21 cellular contexts compared by ENCODE assay signal in the genomic region with DNA sequence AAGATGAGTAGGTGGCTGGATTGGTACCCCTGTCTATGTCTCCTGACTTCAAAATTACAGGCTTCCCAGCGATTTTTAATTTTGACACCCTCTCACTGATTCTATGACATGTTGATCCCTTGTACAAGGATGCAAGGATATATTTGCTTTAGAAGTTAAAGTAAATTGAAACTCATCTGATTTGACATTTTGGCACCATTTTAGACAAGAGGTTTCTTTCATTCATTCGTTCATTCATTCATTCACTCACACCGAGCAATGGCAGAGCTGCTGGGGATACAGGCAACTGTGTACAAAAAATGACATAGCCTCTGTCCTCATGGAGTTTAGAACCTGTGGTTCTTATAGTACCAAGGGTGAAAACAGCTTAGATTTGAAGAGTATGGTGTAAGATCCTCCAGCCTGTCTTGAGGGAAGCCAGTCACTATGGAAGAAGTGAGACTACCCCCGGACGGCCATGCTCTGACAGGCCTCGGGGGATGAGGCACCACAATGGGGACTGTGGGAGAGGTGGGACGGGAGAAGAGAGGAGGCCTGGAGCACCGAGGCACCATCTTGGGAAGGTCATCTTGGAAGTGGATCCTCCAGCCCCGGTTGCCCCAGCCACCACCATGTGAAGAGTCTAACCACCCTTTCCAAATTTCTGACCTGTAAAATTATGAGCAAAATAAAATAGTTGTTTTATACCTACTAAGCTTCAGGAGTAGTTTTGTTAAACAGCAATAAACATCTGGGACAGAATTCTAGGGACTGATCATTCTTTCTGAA. TPM values are rescaled to one million over a fixed set of nuclear protein-coding genes. Genes with fewer than 3 reads are reported as not detected.
A peak's percentile ranks its signal among the peaks of the same experiment; 100 is the strongest.
DNase-seq lines count a peak whose midpoint lies in the region; ATAC-seq, FAIRE-seq and TF ChIP-seq lines count a peak whose summit lies in the region.
"Had no signal": no experiment of that assay in that cellular context is flagged by ENCODE, and none has a peak within 500 bp of the region (broad histone marks: within the 10 kb centered on the region; RNA-seq: fewer than 3 reads in every experiment).

No MANE protein-coding gene starts in this region.

- no peaks in the 10 kb centered on the region for H3K79me2 ChIP-seq in GM12878 (ENCODE audit: control insufficient read depth, insufficient read depth, low read length)

- peak overlapping the region; percentile 95 to 96 (median 95) for H3K27ac Mint-ChIP-seq in nephron
- H3K27ac Mint-ChIP-seq: CD14-positive monocyte had no signal

- no peak for TF ChIP-seq RAD21 in GM12878 (IDR thresholded peaks at IDR 0.05; ENCODE audit: insufficient read depth, low read depth, low read length)

- H3K4me2 ChIP-seq in BLaER1 treated with 17β-estradiol and CSF1 and Interleukin-3, amounts not matched to agents 10 nM and 100 nM: peak overlapping the region; percentile 24 to 94 (median 62); a peak in 20 of 22 replicates
- no peak overlapping the region for H3K4me2 ChIP-seq in GM12878 (ENCODE audit: control insufficient read depth, insufficient read depth)

- SMC1A ChIA-PET in GM12878 (lab: Charles Lee; ENCODE audit: uncharacterized antibody, unreplicated experiment): no interaction called here

- H3K4me3 Mint-ChIP-seq in nephron: peak overlapping the region in 1 of 3 experiments; percentile 8

- BruUV-seq in GM12878 (replicated peaks; lab: Mats Ljungman, UMichigan): no TSS peak

- ATAC-seq in GM12878: no peak

- no peak overlapping the region for H3K4me3 ChIP-seq in BLaER1 treated with 17β-estradiol and CSF1 and Interleukin-3, amounts not matched to agents 10 nM and 100 nM
- H3K4me3 ChIP-seq in GM12878: no peak overlapping the region
- no peak overlapping the region for H3K4me3 ChIP-seq in spleen
- H3K4me3 ChIP-seq: SJSA1 had no signal

- H3K9ac ChIP-seq in BLaER1 treated with 17β-estradiol and CSF1 and Interleukin-3, amounts not matched to agents 10 nM and 100 nM: no peak overlapping the region
- no peak overlapping the region for H3K9ac ChIP-seq in GM12878 (ENCODE audit: control insufficient read depth, insufficient read depth, low read length)

- CTCF ChIA-PET in GM12878 (lab: Yijun Ruan, JAX): interaction anchor here (0.6 to 1.6 kb wide), 4 partner anchors 14 to 635 kb away, joined by 3 to 5 read pairs (median 4); no protein-coding TSS in a partner anchor

- H3K27ac ChIP-seq in BLaER1 treated with 17β-estradiol and CSF1 and Interleukin-3, amounts not matched to agents 10 nM and 100 nM: peak overlapping the region in 2 of 11 experiments; percentile 6 to 42; a peak in 2 of 22 replicates
- H3K27ac ChIP-seq in GM12878 (ENCODE audit: control insufficient read depth, insufficient read depth) (no peak overlapping the region), spleen (peak overlapping the region in 4 of 8 donors; percentile 22 to 80 (median 64))
- H3K27ac ChIP-seq: SJSA1 had no signal

- peaks cover 81% of the 10 kb centered on the region for H3K4me1 Mint-ChIP-seq in nephron

- H3K36me3 ChIP-seq in BLaER1 treated with 17β-estradiol and CSF1 and Interleukin-3, amounts not matched to agents 10 nM and 100 nM: peaks cover 0 to 6% (median 0%) of the 10 kb centered on the region in 11 experiments; a peak in 4 of 22 replicates
- H3K36me3 ChIP-seq in GM12878 (ENCODE audit: control insufficient read depth in 2 of 2, insufficient read depth in 2 of 2, low read length in 1 of 2) (no peaks in the 10 kb centered on the region), spleen (no peaks in the 10 kb centered on the region)
- H3K36me3 ChIP-seq: SJSA1 had no signal

- TF ChIP-seq POLR2A in GM12878 (IDR thresholded peaks at IDR 0.05; ENCODE audit: low read depth, low read length): no peak
- TF ChIP-seq POLR2A in spleen (IDR thresholded peaks at IDR 0.05): no peak

- POLR2A ChIA-PET in GM12878 (lab: Charles Lee): no interaction called here

- peaks cover under 1% of the 10 kb centered on the region for H3K27me3 Mint-ChIP-seq in nephron (ENCODE audit: low read depth)

- RAD21 ChIA-PET in GM12878 (lab: Charles Lee; ENCODE audit: unreplicated experiment): no interaction called here

- H3K36me3 Mint-ChIP-seq in nephron (ENCODE audit: low read depth): peaks cover 5% of the 10 kb centered on the region
- H3K36me3 Mint-ChIP-seq: CD14-positive monocyte had no signal

- 36% methylated on average over 9 of the region's 9 CpGs for WGBS in GM12878 (ENCODE audit: insufficient coverage, insufficient replicate concordance, low lambda C conversion rate, missing lambda C conversion rate)
- WGBS in spleen, 5 donors: 80 to 85% (median 82%) methylated on average over 9 of the region's 9 CpGs

- H4K20me1 ChIP-seq in BLaER1 treated with 17β-estradiol and CSF1 and Interleukin-3, amounts not matched to agents 10 nM and 100 nM: peaks cover 0 to 14% (median 0%) of the 10 kb centered on the region in 11 experiments; a peak in 6 of 22 replicates
- no peaks in the 10 kb centered on the region for H4K20me1 ChIP-seq in GM12878 (ENCODE audit: control insufficient read depth, insufficient read depth)

- H3K27me3 ChIP-seq in BLaER1 treated with 17β-estradiol and CSF1 and Interleukin-3, amounts not matched to agents 10 nM and 100 nM: no peaks in the 10 kb centered on the region
- H3K27me3 ChIP-seq in GM12878 (replicated peaks in 1 of 2; ENCODE audit: control insufficient read depth in 2 of 2, insufficient read depth in 2 of 2, low read length in 1 of 2): peaks cover 0 to 3% of the 10 kb centered on the region in 2 experiments; a peak in 3 of 4 replicates
- peaks cover 0 to 71% (median 15%) of the 10 kb centered on the region in 7 donors for H3K27me3 ChIP-seq in spleen (replicated peaks in 1 of 7)
- H3K27me3 ChIP-seq: SJSA1 had no signal

- H3K4me1 ChIP-seq in BLaER1 treated with 17β-estradiol and CSF1 and Interleukin-3, amounts not matched to agents 10 nM and 100 nM: peaks cover 46 to 68% (median 67%) of the 10 kb centered on the region in 10 experiments
- H3K4me1 ChIP-seq in GM12878 (ENCODE audit: control insufficient read depth, insufficient read depth, low read length) (no peaks in the 10 kb centered on the region), spleen (peaks cover 0 to 17% (median 5%) of the 10 kb centered on the region in 6 donors)

- peaks cover 9% of the 10 kb centered on the region for H3K9me3 Mint-ChIP-seq in nephron

- intact Hi-C loops in GM12878 (cut with micrococcal nuclease; ENCODE audit: unreplicated experiment) (no loop called here), spleen (cut with DNase I; ENCODE audit: low total_unique reads) (no loop called here)

- no peak overlapping the region for H2AFZ ChIP-seq in GM12878 (ENCODE audit: control insufficient read depth, low read depth, low read length)

- peaks cover 16 to 29% (median 18%) of the 10 kb centered on the region in 11 experiments for H3K9me3 ChIP-seq in BLaER1 treated with 17β-estradiol and CSF1 and Interleukin-3, amounts not matched to agents 10 nM and 100 nM (replicated peaks in 1 of 11)
- H3K9me3 ChIP-seq in GM12878 (replicated peaks; ENCODE audit: control insufficient read depth, insufficient read depth, low read length) (peaks cover 6% of the 10 kb centered on the region; the same call in 1 of the 3 replicates), spleen (peaks cover 0 to 14% (median 10%) of the 10 kb centered on the region in 8 donors)
- H3K9me3 ChIP-seq: SJSA1 had no signal

- DNase-seq in GM12878 (ENCODE audit: low read depth, low spot score) (no peak), spleen (peak; percentile 29), SIG-M5 treated with dmso at 0.1 percent for 504 hours (lab: John Stamatoyannopoulos, UW; ENCODE audit: unreplicated experiment) (no peak), NCI-H1436 treated with DMSO at 0.1 percent for 48 hours (lab: John Stamatoyannopoulos, UW) (no peak), NCI-H2029 (lab: John Stamatoyannopoulos, UW) (no peak)
- DNase-seq: AML-193, EL, GF-D8, KG1, NCI-H1105 treated with DMSO at 0.1 percent for 48 hours, NCI-H1694, NCI-H2081 treated with DMSO at 0.1 percent for 48 hours, NCI-H2171 treated with DMSO at 0.1 percent for 48 hours, NCI-H526, OCI-M1 had no signal

- TF ChIP-seq CTCF in GM12878 (IDR thresholded peaks at IDR 0.05 in 2 of 3, conservative IDR thresholded peaks at IDR 0.05 in 1 of 3; ENCODE audit: control insufficient read depth in 2 of 3, extremely low read depth in 1 of 3, insufficient read depth in 1 of 3, low read depth in 3 of 3, low read length in 3 of 3) (no peak), nephron (IDR thresholded peaks at IDR 0.05; ENCODE audit: unreplicated experiment in 3 of 3) (no peak), spleen (IDR thresholded peaks at IDR 0.05 in 8 of 11, conservative IDR thresholded peaks at IDR 0.05 in 3 of 11) (no peak)

- no peak for TF ChIP-seq EP300 in GM12878 (IDR thresholded peaks at IDR 0.05; ENCODE audit: borderline replicate concordance in 1 of 2, control insufficient read depth in 1 of 2, low read depth in 2 of 2, low read length in 2 of 2)

- FAIRE-seq in GM12878 (lab: Jason Lieb, UNC): no peak
- FAIRE-seq: H54, RCC 7860 had no signal

- in situ Hi-C loops in GM12878 (cut with MboI): no loop called here

TF ChIP-seq in GM12878, 131 proteins besides CTCF, POLR2A, EP300 and RAD21:
- TF ChIP-seq ZNF24 (IDR thresholded peaks at IDR 0.05) (0 out of 2 replicates have a peak, but pooled peaks have one; percentile 38), POLR2AphosphoS2 (IDR thresholded peaks at IDR 0.05; ENCODE audit: low read depth, low read length) (no peak)

RNA-seq across cellular contexts. Expression of a gene that starts 16.2 kb away (rescaled TPM):
- total RNA-seq in GM12878 (2013; cell fraction: nucleolus; rRNA removed): 24.5 and 26.4 TPM in 2 replicates
- total RNA-seq in GM12878 (2014; rRNA removed) (2.0 and 3.4 TPM in 2 replicates), GM12878 (2014; rRNA removed; fragmentation: Illumina TruSeq; extraction: Trizol) (1.7 and 1.8 TPM in 2 replicates), GM12878 (2021) (3.5 and 3.7 TPM in 2 replicates), spleen (10 to 100 TPM in 6 of 7 donors, 1 to 10 TPM in 1; 4.7 to 71.6 (median 30.3) TPM)
- polyA plus RNA-seq in GM12878 (2011; ENCODE audit: low read depth): 2.1 TPM
- polyA plus RNA-seq in GM12878 (2011; rRNA removed) (1.1 and 1.2 TPM in 2 replicates), GM12878 (2014; fragmentation: Illumina TruSeq; extraction: Trizol) (1.5 and 2.0 TPM in 2 replicates), GM12878 (2014; fragmentation: Nextera tagmentation; extraction: Ambion mirVana) (under 1 TPM; 0.05 to 0.13 TPM), GM12878 (2014; rRNA removed) (3.2 and 4.8 TPM in 2 replicates), GM12878 (2016; fragmentation: Nextera tagmentation; extraction: Ambion mirVana) (1 to 10 TPM; 2.6 to 4.4 TPM), spleen (1 to 10 TPM in 2 of 3 donors, under 1 TPM in 1; 0.80 to 3.2 (median 1.0) TPM)
- polyA plus RNA-seq in GM12878 (2011; cell fraction: cytosol; rRNA removed): 0.62 and 1.5 TPM in 2 replicates
- polyA plus RNA-seq in GM12878 (2011; cell fraction: nucleus; rRNA removed): 2.4 and 4.0 TPM in 2 replicates
- polyA plus RNA-seq in GM12878 (2012): 5.0 and 6.0 TPM in 2 replicates
- polyA minus RNA-seq in GM12878 (2011; rRNA and poly(A)+ RNA removed): 0.51 and 0.98 TPM in 2 replicates
- 0.67 and 3.0 TPM in 2 replicates for polyA minus RNA-seq in GM12878 (2011; cell fraction: cytosol; rRNA and poly(A)+ RNA removed)
- polyA minus RNA-seq in GM12878 (2011; cell fraction: nucleus; rRNA and poly(A)+ RNA removed): 1.6 and 1.9 TPM in 2 replicates
- polyA plus RNA-seq: CD14-positive monocyte had no signal
